ENCODE assay signal across 11 cellular contexts in the genomic region with DNA sequence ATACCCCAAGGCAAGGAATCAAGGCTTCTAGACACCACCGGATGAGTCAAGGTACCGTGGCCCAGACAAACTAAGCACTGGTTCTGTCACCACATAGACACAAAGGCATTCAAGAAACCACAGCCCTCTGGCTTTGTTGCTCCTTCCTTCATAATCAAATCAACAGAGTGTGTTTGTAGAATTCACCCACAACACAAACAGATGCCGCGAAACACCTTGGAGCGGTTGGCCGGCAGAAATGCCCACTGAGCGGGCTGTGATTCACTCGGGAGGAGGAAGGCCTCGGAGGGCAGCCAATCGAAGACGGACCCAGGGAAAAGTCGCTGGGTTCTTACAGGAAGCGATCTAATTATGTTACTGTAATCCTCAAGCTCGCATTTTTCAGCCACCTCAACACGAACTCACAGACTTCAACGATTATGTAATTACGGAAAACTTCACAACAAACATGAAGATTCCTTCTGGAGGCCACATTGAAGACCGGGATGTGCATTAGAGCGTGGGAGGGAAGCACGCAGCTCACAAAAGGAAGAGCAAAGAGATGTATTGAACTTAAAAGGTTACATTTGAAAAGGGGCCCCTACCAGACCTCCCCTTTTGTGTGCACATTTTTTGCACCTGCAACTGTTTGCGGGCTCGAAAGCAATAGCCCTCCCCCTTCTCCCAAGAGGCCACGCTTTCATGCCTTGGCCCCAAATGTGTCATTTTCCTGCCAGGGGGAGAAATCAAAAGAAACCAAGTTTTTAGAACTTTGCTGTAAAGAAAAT.
DNase-seq lines count a peak whose midpoint lies in the region; ATAC-seq and TF ChIP-seq lines count a peak whose summit lies in the region.
"Had no signal": no experiment of that assay in that cellular context is flagged by ENCODE, and none has a peak within 500 bp of the region (broad histone marks: within the 10 kb centered on the region; RNA-seq: fewer than 3 reads in every experiment).

No MANE protein-coding gene starts in this region.

- POLR2A ChIA-PET in activated CD4-positive, alpha-beta memory T cell treated with anti-CD3 and anti-CD28 coated beads for 36 hours (lab: Charles Lee) = no interaction called here

- peak; percentile 92 for DNase-seq in AG09319 (ENCODE audit: extremely low read depth, low read depth)
- peak; percentile 34 for DNase-seq in HPDE6-E6E7 (ENCODE audit: extremely low spot score)
- peak; percentile 37 for DNase-seq in activated CD4-positive, alpha-beta memory T cell treated with anti-CD3 and anti-CD28 coated beads for 36 hours
- peak; percentile 50 for DNase-seq in fibroblast of mammary gland (ENCODE audit: low read depth)
- no peak for DNase-seq in left colon
- no peak for DNase-seq in NCI-H1105 (lab: John Stamatoyannopoulos, UW)
- no peak for DNase-seq in Karpas-422
- DNase-seq: Caco-2, NCI-H526 had no signal

- no peak overlapping the region for H3K4me3 Mint-ChIP-seq in activated CD4-positive, alpha-beta memory T cell treated with anti-CD3 and anti-CD28 coated beads for 36 hours

- H3K9me3 Mint-ChIP-seq in activated CD4-positive, alpha-beta memory T cell treated with anti-CD3 and anti-CD28 coated beads for 36 hours = no peaks in the 10 kb centered on the region

- H3K4me1 Mint-ChIP-seq in activated CD4-positive, alpha-beta memory T cell treated with anti-CD3 and anti-CD28 coated beads for 36 hours (ENCODE audit: low read depth) = peaks cover 40% of the 10 kb centered on the region

- no peaks in the 10 kb centered on the region for H3K4me1 ChIP-seq in Karpas-422 (ENCODE audit: low read length)
- H3K4me1 ChIP-seq: Caco-2, parathyroid adenoma had no signal

- H3K79me2 ChIP-seq in Karpas-422 (ENCODE audit: low read length) = no peaks in the 10 kb centered on the region
- H3K79me2 ChIP-seq: parathyroid adenoma had no signal

- H3K27me3 ChIP-seq in Karpas-422 (ENCODE audit: low read length) = no peaks in the 10 kb centered on the region

- H3K27ac ChIP-seq in Karpas-422 (ENCODE audit: low read length) = no peak overlapping the region
- H3K27ac ChIP-seq: parathyroid adenoma had no signal

- peaks cover 3% of the 10 kb centered on the region for H3K27me3 Mint-ChIP-seq in activated CD4-positive, alpha-beta memory T cell treated with anti-CD3 and anti-CD28 coated beads for 36 hours

- H2AFZ ChIP-seq in Karpas-422 (ENCODE audit: low read length) = no peak overlapping the region
- H2AFZ ChIP-seq: parathyroid adenoma had no signal

- no peaks in the 10 kb centered on the region for H4K20me1 ChIP-seq in Karpas-422 (ENCODE audit: insufficient read depth, low read depth, low read length)

- H3K9me3 ChIP-seq in Karpas-422 (ENCODE audit: low read length) = no peaks in the 10 kb centered on the region
- H3K9me3 ChIP-seq: Caco-2 had no signal

- peak overlapping the region; percentile 51 for H3K27ac Mint-ChIP-seq in activated CD4-positive, alpha-beta memory T cell treated with anti-CD3 and anti-CD28 coated beads for 36 hours

- H3K9ac ChIP-seq in Karpas-422 (ENCODE audit: low read length) = no peak overlapping the region
- H3K9ac ChIP-seq: parathyroid adenoma had no signal

- H3K36me3 ChIP-seq in Karpas-422 (ENCODE audit: insufficient read depth, low read length) = no peaks in the 10 kb centered on the region

- no peak overlapping the region for H3K4me2 ChIP-seq in Karpas-422 (ENCODE audit: low read depth, low read length, poor library complexity, severe bottlenecking)

- H3K9me2 ChIP-seq in Karpas-422 (replicated peaks; ENCODE audit: insufficient read depth, low read length) = no peaks in the 10 kb centered on the region

- no peak overlapping the region for H3K4me3 ChIP-seq in fibroblast of mammary gland (ENCODE audit: control insufficient read depth, low read depth, low read length)
- H3K4me3 ChIP-seq in Karpas-422 (ENCODE audit: low read length) = no peak overlapping the region

- no peak for TF ChIP-seq CTCF in AG09319 (IDR thresholded peaks at IDR 0.05; ENCODE audit: low read depth, low read length)
- TF ChIP-seq CTCF in fibroblast of mammary gland (conservative IDR thresholded peaks at IDR 0.05; ENCODE audit: control insufficient read depth, insufficient read depth, low read depth, low read length) = no peak

- intact Hi-C loops in activated CD4-positive, alpha-beta memory T cell treated with anti-CD3 and anti-CD28 coated beads for 36 hours (cut with micrococcal nuclease) = no loop called here
- intact Hi-C loops in left colon (cut with DNase I, micrococcal nuclease) = no loop called here

- CTCF ChIA-PET in activated CD4-positive, alpha-beta memory T cell treated with anti-CD3 and anti-CD28 coated beads for 36 hours (lab: Charles Lee) = interaction anchor here (1.1 to 1.2 kb wide), 2 partner anchors 9 to 15 kb away, joined by 3 read pairs; no protein-coding TSS in a partner anchor

- ATAC-seq in left colon (no peak), GM21723 (IDR thresholded peaks at IDR 0.05; ENCODE audit: unreplicated experiment) (no peak)

- no peaks in the 10 kb centered on the region for H3K36me3 Mint-ChIP-seq in activated CD4-positive, alpha-beta memory T cell treated with anti-CD3 and anti-CD28 coated beads for 36 hours

Comparison
In these comparisons a context has a peak if more than half of its experiments do, and no peak if none do; other contexts are left out.
1. DNase-seq: peak in AG09319 (single experiment), HPDE6-E6E7 (single experiment), activated CD4-positive, alpha-beta memory T cell treated with anti-CD3 and anti-CD28 coated beads for 36 hours (single experiment) and fibroblast of mammary gland (single experiment); none in left colon (0 of 2), NCI-H1105 (single experiment) and Karpas-422 (single experiment).